Comparison of ENCODE assay signal across 26 cellular contexts in genomic region chr16:79351927-79352326, GRCh38.
"Had no signal": no experiment of that assay in that cellular context is flagged by ENCODE, and none has a peak within 500 bp of the region (broad histone marks: within the 10 kb centered on the region; RNA-seq: fewer than 3 reads in every experiment).

No MANE protein-coding gene starts in this region.

- H3K36me3 Mint-ChIP-seq: natural killer cell treated with Interleukin-12 subunit alpha and Interleukin-12 subunit beta and Interleukin-15 and Interleukin-18, amount 100 ng/mL, for 72 hours; stimulated activated effector memory CD8-positive, alpha-beta T cell treated with anti-CD3 and anti-CD28 coated beads, Interleukin-12 subunit alpha, Interleukin-12 subunit beta, amount 100 ng/mL, for 72 hours; stimulated activated naive B cell treated with anti-CD40 and anti-IgM and Interleukin-4, amounts not matched to agents 10 μg/mL and 1 μg/mL and 100 μg/mL, for 72 hours had no signal

- H3K4me1 ChIP-seq: pancreas, prostate gland, right lobe of liver, sigmoid colon, stomach, thyroid gland, upper lobe of left lung had no signal

- H3K9me3 ChIP-seq: neutrophil, pancreas, prostate gland, right lobe of liver, sigmoid colon, stomach, thoracic aorta, thyroid gland, tibial nerve, upper lobe of left lung, vagina had no signal

- ATAC-seq: natural killer cell treated with Interleukin-12 subunit alpha and Interleukin-12 subunit beta and Interleukin-15 and Interleukin-18, amount 100 ng/mL, for 72 hours; pancreas; right lobe of liver; stimulated activated effector memory CD8-positive, alpha-beta T cell treated with anti-CD3 and anti-CD28 coated beads, Interleukin-12 subunit alpha, Interleukin-12 subunit beta, amount 100 ng/mL, for 72 hours; stimulated activated naive B cell treated with anti-CD40 and anti-IgM and Interleukin-4, amounts not matched to agents 10 μg/mL and 1 μg/mL and 100 μg/mL, for 72 hours had no signal

- H3K27me3 Mint-ChIP-seq: natural killer cell treated with Interleukin-12 subunit alpha and Interleukin-12 subunit beta and Interleukin-15 and Interleukin-18, amount 100 ng/mL, for 72 hours; stimulated activated naive CD8-positive, alpha-beta T cell treated with anti-CD3 and anti-CD28 coated beads, Interleukin-15, Interleukin-2, amounts not matched to agents 100 ng/mL and 50 ng/mL, for 24 hours had no signal

- H3K27ac ChIP-seq: neutrophil, pancreas, prostate gland, right lobe of liver, sigmoid colon, stomach, thoracic aorta, thyroid gland, tibial nerve, upper lobe of left lung, vagina had no signal

- H3K36me3 ChIP-seq: neutrophil, pancreas, prostate gland, right lobe of liver, sigmoid colon, stomach, thoracic aorta, thyroid gland, tibial nerve, upper lobe of left lung, vagina had no signal

- H3K9me3 Mint-ChIP-seq: natural killer cell treated with Interleukin-12 subunit alpha and Interleukin-12 subunit beta and Interleukin-15 and Interleukin-18, amount 100 ng/mL, for 72 hours; nephron progenitor cell; neural crest cell; stimulated activated effector memory CD8-positive, alpha-beta T cell treated with anti-CD3 and anti-CD28 coated beads, Interleukin-12 subunit alpha, Interleukin-12 subunit beta, amount 100 ng/mL, for 72 hours; stimulated activated naive B cell treated with anti-CD40 and anti-IgM and Interleukin-4, amounts not matched to agents 10 μg/mL and 1 μg/mL and 100 μg/mL, for 72 hours; stimulated activated naive CD8-positive, alpha-beta T cell treated with anti-CD3 and anti-CD28 coated beads, Interleukin-15, Interleukin-2, amounts not matched to agents 100 ng/mL and 50 ng/mL, for 24 hours had no signal

- DNase-seq: nephron progenitor cell; nucleus accumbens; pancreas; right cardiac atrium; right lobe of liver; sigmoid colon; small intestine; stimulated activated CD4-positive, alpha-beta T cell treated with anti-CD3 and anti-CD28 coated beads, Interleukin-15, amount 100 ng/mL, for 24 hours; stimulated activated CD4-positive, alpha-beta T cell treated with anti-CD3 and anti-CD28 coated beads, Interleukin-2, amount 100 ng/mL, for 24 hours; stimulated activated CD4-positive, alpha-beta T cell treated with anti-CD3 and anti-CD28 coated beads, Interleukin-2, amount 100 ng/mL, for 48 hours; stimulated activated CD4-positive, alpha-beta T cell treated with anti-CD3 and anti-CD28 coated beads, Interleukin-4, amount 100 ng/mL, for 24 hours; stimulated activated naive B cell treated with anti-CD40 and anti-IgM and Interleukin-4, amounts not matched to agents 10 μg/mL and 1 μg/mL and 100 μg/mL, for 72 hours; stimulated activated naive CD4-positive, alpha-beta T cell treated with Interleukin-2 at 50 U/mL for 16 hours; stomach; thyroid gland; trophoblast cell; upper lobe of left lung had no signal

- H3K4me3 ChIP-seq: pancreas, prostate gland, right lobe of liver, sigmoid colon, stomach, thoracic aorta, thyroid gland, tibial nerve, upper lobe of left lung, vagina had no signal

- H3K27me3 ChIP-seq: neutrophil, pancreas, right lobe of liver, sigmoid colon, stomach, thyroid gland, tibial nerve, upper lobe of left lung, vagina had no signal

- H3K4me3 Mint-ChIP-seq: natural killer cell treated with Interleukin-12 subunit alpha and Interleukin-12 subunit beta and Interleukin-15 and Interleukin-18, amount 100 ng/mL, for 72 hours; nephron progenitor cell; neural crest cell; stimulated activated effector memory CD8-positive, alpha-beta T cell treated with anti-CD3 and anti-CD28 coated beads, Interleukin-12 subunit alpha, Interleukin-12 subunit beta, amount 100 ng/mL, for 72 hours; stimulated activated naive B cell treated with anti-CD40 and anti-IgM and Interleukin-4, amounts not matched to agents 10 μg/mL and 1 μg/mL and 100 μg/mL, for 72 hours; stimulated activated naive CD8-positive, alpha-beta T cell treated with anti-CD3 and anti-CD28 coated beads, Interleukin-15, Interleukin-2, amounts not matched to agents 100 ng/mL and 50 ng/mL, for 24 hours had no signal

- H3K4me1 Mint-ChIP-seq: stimulated activated naive B cell treated with anti-CD40 and anti-IgM and Interleukin-4, amounts not matched to agents 10 μg/mL and 1 μg/mL and 100 μg/mL, for 72 hours had no signal

- H3K27ac Mint-ChIP-seq: natural killer cell treated with Interleukin-12 subunit alpha and Interleukin-12 subunit beta and Interleukin-15 and Interleukin-18, amount 100 ng/mL, for 72 hours; nephron progenitor cell; stimulated activated effector memory CD8-positive, alpha-beta T cell treated with anti-CD3 and anti-CD28 coated beads, Interleukin-12 subunit alpha, Interleukin-12 subunit beta, amount 100 ng/mL, for 72 hours; stimulated activated naive B cell treated with anti-CD40 and anti-IgM and Interleukin-4, amounts not matched to agents 10 μg/mL and 1 μg/mL and 100 μg/mL, for 72 hours; stimulated activated naive CD8-positive, alpha-beta T cell treated with anti-CD3 and anti-CD28 coated beads, Interleukin-15, Interleukin-2, amounts not matched to agents 100 ng/mL and 50 ng/mL, for 24 hours had no signal
